In genomic region chr4:167020410-167020809, GRCh38 we compare ENCODE assay signal across 12 cellular contexts.
DNase-seq lines count a peak whose midpoint lies in the region; ATAC-seq and TF ChIP-seq lines count a peak whose summit lies in the region.
"Had no signal": no experiment of that assay in that cellular context is flagged by ENCODE, and none has a peak within 500 bp of the region (broad histone marks: within the 10 kb centered on the region; RNA-seq: fewer than 3 reads in every experiment).

No MANE protein-coding gene starts in this region.

- H3K14ac ChIP-seq in H9 (ENCODE audit: insufficient read depth, low read length) = no peak overlapping the region

- whole genome bisulfite sequencing in H9 (ENCODE audit: extremely low coverage, insufficient read length, low lambda C conversion rate) = no CpG with 5 or more reads among the region's 1 CpG
- 28 to 35% methylated on average over 1 of the region's 1 CpG for WGBS in lower leg skin, 2 donors

- no peaks in the 10 kb centered on the region for H3K27me3 ChIP-seq in DND-41 (ENCODE audit: insufficient read depth, low read length, poor library complexity)
- no peaks in the 10 kb centered on the region for H3K27me3 ChIP-seq in H9 (ENCODE audit: insufficient read depth, low read length)
- H3K27me3 ChIP-seq in Panc1 (ENCODE audit: control insufficient read depth, insufficient read depth, low read length) = no peaks in the 10 kb centered on the region

- H3K4me1 Mint-ChIP-seq in H9 (peaks cover 0 to 2% of the 10 kb centered on the region in 2 experiments; a peak in 1 of 4 replicates), glutamatergic neuron (ENCODE audit: low read depth, unreplicated experiment) (no peaks in the 10 kb centered on the region)

- H3K27me3 Mint-ChIP-seq in H9 (ENCODE audit: low read depth) (no peaks in the 10 kb centered on the region; the same call in 1 of the 2 replicates), glutamatergic neuron (ENCODE audit: unreplicated experiment) (no peaks in the 10 kb centered on the region)

- H3K27ac ChIP-seq in DND-41 (ENCODE audit: low read length) (no peak overlapping the region), H9 (ENCODE audit: insufficient read length, low read depth, low read length) (no peak overlapping the region), Panc1 (ENCODE audit: low read length) (no peak overlapping the region)

- H3K27ac Mint-ChIP-seq in H9 = no peak overlapping the region
- no peak overlapping the region for H3K27ac Mint-ChIP-seq in glutamatergic neuron (ENCODE audit: unreplicated experiment)

- no TSS peak for BruUV-seq in Panc1 (replicated peaks; lab: Mats Ljungman, UMichigan)

- TF ChIP-seq CTCF in DND-41 (IDR thresholded peaks at IDR 0.05; ENCODE audit: borderline replicate concordance, extremely low read depth, low read length, poor library complexity, severe bottlenecking) = peak; percentile 33
- TF ChIP-seq CTCF in H9 (conservative IDR thresholded peaks at IDR 0.05) = peak; percentile 57
- peak; percentile 36 for TF ChIP-seq CTCF in Panc1 (IDR thresholded peaks at IDR 0.05)
- TF ChIP-seq CTCF in glutamatergic neuron (IDR thresholded peaks at IDR 0.05; ENCODE audit: partially characterized antibody, unreplicated experiment) = no peak
- no peak for TF ChIP-seq CTCF in lower leg skin (IDR thresholded peaks at IDR 0.05)

- no peak overlapping the region for H3K18ac ChIP-seq in H9 (ENCODE audit: insufficient read length, low read depth, low read length)

- H4K91ac ChIP-seq in H9 (ENCODE audit: insufficient read length, low read depth, low read length) = no peak overlapping the region

- H3K36me3 ChIP-seq in DND-41 (ENCODE audit: insufficient read depth, low read length) (no peaks in the 10 kb centered on the region), Panc1 (ENCODE audit: control insufficient read depth, insufficient read depth, low read length) (no peaks in the 10 kb centered on the region)

- H2BK20ac ChIP-seq in H9 (ENCODE audit: low read depth, low read length, poor library complexity, severe bottlenecking) = no peak overlapping the region

- intact Hi-C loops in Panc1 (cut with micrococcal nuclease; ENCODE audit: unreplicated experiment) (loop anchor here (2.0 to 10.0 kb wide), 3 partner anchors 194 to 1056 kb away; no protein-coding TSS in a partner anchor), lower leg skin (cut with DNase I; ENCODE audit: low total_unique reads) (loop anchor here (10.0 kb wide), 1 partner anchor 1054 kb away; no protein-coding TSS in a partner anchor)

- H3K9me3 Mint-ChIP-seq in H9 (no peaks in the 10 kb centered on the region), glutamatergic neuron (ENCODE audit: unreplicated experiment) (no peaks in the 10 kb centered on the region)

- no peak overlapping the region for H3K4ac ChIP-seq in H9 (ENCODE audit: low read depth, low read length)

- no peak overlapping the region for H3K56ac ChIP-seq in H9 (ENCODE audit: insufficient read length, low read depth, low read length)

- H3T11ph ChIP-seq in H9 (ENCODE audit: low read length) = no peak overlapping the region

- H2BK12ac ChIP-seq in H9 (ENCODE audit: insufficient read length, low read depth, low read length) = no peak overlapping the region

- no peak overlapping the region for H3K4me3 Mint-ChIP-seq in H9
- H3K4me3 Mint-ChIP-seq in glutamatergic neuron (ENCODE audit: unreplicated experiment) = no peak overlapping the region

- ATAC-seq in DND-41 (ENCODE audit: insufficient read depth, low read depth) = no peak; the same call in 2 of the 3 replicates
- no peak for ATAC-seq in Panc1
- ATAC-seq in GM21723 (IDR thresholded peaks at IDR 0.05; ENCODE audit: unreplicated experiment) = no peak
- ATAC-seq: esophagus mucosa had no signal

- H3K9me3 ChIP-seq in DND-41 (ENCODE audit: insufficient read depth, low read length, severe bottlenecking) = no peaks in the 10 kb centered on the region
- H3K9me3 ChIP-seq in H9 (ENCODE audit: control insufficient read depth, low read depth, low read length) = no peaks in the 10 kb centered on the region
- H3K9me3 ChIP-seq in Panc1 (ENCODE audit: control insufficient read depth, insufficient read depth, low read depth, low read length) = no peaks in the 10 kb centered on the region

- no peaks in the 10 kb centered on the region for H3K79me1 ChIP-seq in H9 (ENCODE audit: insufficient read depth, low read depth, low read length, poor library complexity, severe bottlenecking)

- POLR2A ChIA-PET in Panc1 (lab: Charles Lee) = no interaction called here

- H2BK5ac ChIP-seq in H9 (ENCODE audit: insufficient read length, low read length) = no peak overlapping the region

- TF ChIP-seq POLR2A in lower leg skin (IDR thresholded peaks at IDR 0.05) = no peak

- H4K5ac ChIP-seq in H9 (ENCODE audit: insufficient read length, low read depth, low read length) = no peak overlapping the region

- no peak overlapping the region for H2AK5ac ChIP-seq in H9 (ENCODE audit: insufficient read length, low read length)

- H3K4me2 ChIP-seq in DND-41 (ENCODE audit: insufficient read depth, low read length) (no peak overlapping the region), H9 (ENCODE audit: insufficient read depth, insufficient read length, low read length) (no peak overlapping the region)

- no peak overlapping the region for H4K8ac ChIP-seq in H9 (replicated peaks; ENCODE audit: insufficient read length, low read depth, low read length)

- DNase-seq in DND-41 = no peak
- peak; percentile 46 for DNase-seq in H9
- DNase-seq in Panc1 (ENCODE audit: low read depth, low spot score) = no peak
- DNase-seq in glutamatergic neuron = peak; percentile 23
- no peak for DNase-seq in stimulated activated CD4-positive, alpha-beta T cell treated with anti-CD3 and anti-CD28 coated beads, Interleukin-15, amount 100 ng/mL, for 24 hours
- no peak for DNase-seq in NCI-H1930 (lab: John Stamatoyannopoulos, UW)
- no peak for DNase-seq in lower leg skin (ENCODE audit: low spot score in 2 of 2)
- DNase-seq: activated naive CD4-positive, alpha-beta T cell treated with Interleukin-2 at 50 U/mL for 16 hours; DMS79 treated with DMSO at 0.1 percent for 48 hours; NCI-H2227 treated with DMSO at 0.1 percent for 48 hours had no signal

- no peak overlapping the region for H2BK15ac ChIP-seq in H9 (ENCODE audit: low read depth, low read length)

- H3K9ac ChIP-seq in DND-41 (ENCODE audit: low read depth, low read length) (no peak overlapping the region), H9 (ENCODE audit: extremely low read depth, insufficient read length, low read length) (no peak overlapping the region)

- in situ Hi-C loops in Panc1 (cut with HindIII; ENCODE audit: low pct_unique_long_range_greater_than_20kb, low sequenced_read_pairs) = no loop called here

- no peak overlapping the region for H2AFZ ChIP-seq in DND-41 (ENCODE audit: low read depth, low read length)
- no peak overlapping the region for H2AFZ ChIP-seq in H9 (ENCODE audit: low read length)

- H3K36me3 Mint-ChIP-seq in H9 (ENCODE audit: insufficient read depth in 1 of 3, low read depth in 3 of 3) (no peaks in the 10 kb centered on the region), glutamatergic neuron (ENCODE audit: unreplicated experiment) (no peaks in the 10 kb centered on the region)

- H3K79me2 ChIP-seq in DND-41 (ENCODE audit: insufficient read depth, low read length) (no peaks in the 10 kb centered on the region), H9 (ENCODE audit: insufficient read depth, low read length) (no peaks in the 10 kb centered on the region)

- H3K4me1 ChIP-seq in DND-41 (ENCODE audit: insufficient read depth, low read length) (no peaks in the 10 kb centered on the region), H9 (ENCODE audit: insufficient read depth, low read length) (no peaks in the 10 kb centered on the region), Panc1 (ENCODE audit: control insufficient read depth, insufficient read depth, low read length) (no peaks in the 10 kb centered on the region)

- no peak overlapping the region for H3K23ac ChIP-seq in H9 (ENCODE audit: insufficient read length, low read depth, low read length)

- CTCF ChIA-PET in Panc1 (lab: Charles Lee) = interaction anchor here (0.5 to 0.6 kb wide), 2 partner anchors 743 to 988 kb away, joined by 3 to 7 read pairs; no protein-coding TSS in a partner anchor

- H3K23me2 ChIP-seq in H9 (ENCODE audit: insufficient read length, low read depth, low read length, poor library complexity, severe bottlenecking) = no peaks in the 10 kb centered on the region

- H3K4me3 ChIP-seq in DND-41 (ENCODE audit: low read depth in 1 of 2, low read length in 2 of 2) (no peak overlapping the region), Panc1 (ENCODE audit: low read depth in 2 of 2, low read length in 2 of 2) (no peak overlapping the region), lower leg skin (ENCODE audit: low read depth, poor library complexity, severe bottlenecking) (no peak overlapping the region)

- H2BK120ac ChIP-seq in H9 (ENCODE audit: low read depth, low read length, poor library complexity, severe bottlenecking) = no peak overlapping the region

- H4K20me1 ChIP-seq in DND-41 (ENCODE audit: insufficient read depth, low read length) (no peaks in the 10 kb centered on the region), H9 (ENCODE audit: control insufficient read depth, insufficient read depth, insufficient read length) (no peaks in the 10 kb centered on the region)

Comparison
In these comparisons a context has a peak if more than half of its experiments do, and no peak if none do; other contexts are left out.
1. DNase-seq: peak in H9 (single experiment) and glutamatergic neuron (single experiment); none in DND-41 (single experiment), Panc1 (single experiment), stimulated activated CD4-positive, alpha-beta T cell treated with anti-CD3 and anti-CD28 coated beads, Interleukin-15, amount 100 ng/mL, for 24 hours (single experiment), NCI-H1930 (0 of 2) and lower leg skin (0 of 2).
2. CTCF ChIP-seq: peak in DND-41 (single experiment), H9 (single experiment) and Panc1 (single experiment); none in glutamatergic neuron (single experiment) and lower leg skin (0 of 3).